Comparison of ENCODE assay signal across 23 cellular contexts in the genomic region with DNA sequence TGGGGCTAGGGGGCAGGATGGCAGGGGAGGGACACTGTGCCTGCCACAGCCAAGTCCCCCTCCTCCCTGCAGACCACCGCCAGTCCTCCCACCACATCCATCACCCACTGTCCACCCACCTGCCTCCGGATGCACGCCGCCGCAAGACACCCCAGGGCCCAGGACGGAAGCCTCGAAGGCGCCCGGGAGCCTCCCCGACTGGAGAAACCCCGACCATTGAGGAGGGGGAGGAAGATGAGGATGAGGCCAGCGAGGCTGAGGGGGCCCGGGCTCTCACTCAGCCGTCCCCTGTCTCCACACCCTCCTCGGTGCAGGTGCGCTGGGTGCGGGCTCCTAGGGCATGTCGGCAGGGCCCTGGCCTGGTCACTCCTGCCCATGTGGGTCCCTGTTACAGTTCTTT.
"Had no signal": no experiment of that assay in that cellular context is flagged by ENCODE, and none has a peak within 500 bp of the region (broad histone marks: within the 10 kb centered on the region; RNA-seq: fewer than 3 reads in every experiment).

No MANE protein-coding gene starts in this region.

- ATAC-seq: effector memory CD8-positive, alpha-beta T cell; gastroesophageal sphincter; left cardiac atrium; lower lobe of right lung; stimulated activated naive B cell treated with anti-CD40 and anti-IgM and Interleukin-4, amounts not matched to agents 10 μg/mL and 1 μg/mL and 100 μg/mL, for 72 hours; stimulated activated naive CD8-positive, alpha-beta T cell treated with anti-CD3 and anti-CD28 coated beads, Interleukin-15, amount 100 ng/mL, for 72 hours had no signal

- DNase-seq: cerebellar nuclear complex; effector memory CD8-positive, alpha-beta T cell; esophagus squamous epithelium; foreskin fibroblast; kidney; left cardiac atrium; left ventricle myocardium inferior; lower lobe of right lung; mesendoderm; naive B cell; nephron progenitor cell; sigmoid colon; stimulated activated CD4-positive, alpha-beta T cell treated with anti-CD3 and anti-CD28 coated beads, Interleukin-2, amount 100 ng/mL, for 24 hours; stimulated activated CD4-positive, alpha-beta T cell treated with anti-CD3 and anti-CD28 coated beads, Interleukin-4, amount 100 ng/mL, for 4 hours; stimulated activated naive B cell treated with anti-CD40 and anti-IgM and Interleukin-4, amounts not matched to agents 10 μg/mL and 1 μg/mL and 100 μg/mL, for 72 hours; stimulated activated naive CD8-positive, alpha-beta T cell treated with anti-CD3 and anti-CD28 coated beads, Interleukin-15, amount 100 ng/mL, for 72 hours; substantia nigra; transverse colon had no signal

- FAIRE-seq: colon, kidney had no signal

- H3K9me3 ChIP-seq: esophagus squamous epithelium, gastroesophageal sphincter, left ventricle myocardium inferior, lower lobe of right lung, sigmoid colon, thoracic aorta, transverse colon had no signal

- H3K27me3 ChIP-seq: esophagus squamous epithelium, gastroesophageal sphincter, hepatocyte, sigmoid colon, transverse colon had no signal

- H3K4me3 ChIP-seq: esophagus squamous epithelium, gastroesophageal sphincter, hepatocyte, left ventricle myocardium inferior, lower lobe of right lung, sigmoid colon, skin epidermis, thoracic aorta, transverse colon had no signal

- H3K27ac ChIP-seq: esophagus squamous epithelium, left ventricle myocardium inferior, lower lobe of right lung, thoracic aorta had no signal

- H2AFZ ChIP-seq: hepatocyte had no signal
